In the genomic region with DNA sequence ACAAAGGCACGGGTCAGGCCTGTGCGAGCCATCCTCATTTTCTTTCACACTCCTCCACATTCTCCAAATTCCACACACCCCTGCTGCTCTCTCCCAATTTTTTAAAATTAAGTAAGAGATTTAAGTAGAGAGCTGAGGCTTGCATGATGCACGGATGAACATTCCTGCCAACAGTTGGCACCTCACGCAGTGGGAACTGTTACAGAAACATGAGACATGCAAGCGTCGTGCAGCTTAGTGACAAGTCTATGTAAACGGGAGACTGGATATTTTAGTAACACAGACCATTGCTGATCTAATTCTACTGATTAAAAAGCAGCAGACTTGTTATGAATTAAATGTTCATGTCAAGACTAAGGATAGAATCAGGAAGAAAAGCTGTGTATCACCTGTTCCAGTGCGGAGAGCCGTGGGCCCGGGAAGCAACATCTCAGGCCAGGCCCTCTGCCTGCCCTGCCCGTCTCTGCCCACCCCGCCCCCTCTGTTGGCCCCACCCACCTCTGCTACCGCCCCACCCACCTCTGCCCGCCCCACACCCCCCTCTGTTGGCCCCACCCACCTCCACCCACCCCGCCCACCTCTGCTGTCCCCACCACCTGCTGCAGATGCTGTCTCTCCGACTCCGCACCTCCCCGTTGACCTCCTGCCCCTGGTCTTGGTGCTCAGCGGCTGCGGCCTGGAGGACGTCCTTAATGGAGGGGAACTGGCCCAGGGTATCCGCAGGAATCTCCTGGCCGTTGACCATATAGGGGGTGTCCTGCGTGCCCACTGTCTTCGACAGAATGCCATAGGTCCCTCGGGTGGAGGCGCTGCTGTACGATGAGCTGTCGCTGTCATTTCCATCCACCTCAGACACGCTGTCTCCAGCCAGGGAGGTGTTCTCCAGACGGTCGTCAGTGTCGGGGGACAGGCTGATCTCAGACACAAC, we compare ENCODE assay signal across 1 cellular context.
TF ChIP-seq lines count a peak whose summit lies in the region.

No MANE protein-coding gene starts in this region.

TF ChIP-seq in HCT116, 20 proteins besides CTCF, POLR2A, EP300 and RAD21:
- TF ChIP-seq REST (IDR thresholded peaks at IDR 0.05; ENCODE audit: low read depth) = no peak
TF ChIP-seq in HCT116: peak in this region for 0.
